Comparison of ENCODE assay signal across 15 cellular contexts in the genomic region with DNA sequence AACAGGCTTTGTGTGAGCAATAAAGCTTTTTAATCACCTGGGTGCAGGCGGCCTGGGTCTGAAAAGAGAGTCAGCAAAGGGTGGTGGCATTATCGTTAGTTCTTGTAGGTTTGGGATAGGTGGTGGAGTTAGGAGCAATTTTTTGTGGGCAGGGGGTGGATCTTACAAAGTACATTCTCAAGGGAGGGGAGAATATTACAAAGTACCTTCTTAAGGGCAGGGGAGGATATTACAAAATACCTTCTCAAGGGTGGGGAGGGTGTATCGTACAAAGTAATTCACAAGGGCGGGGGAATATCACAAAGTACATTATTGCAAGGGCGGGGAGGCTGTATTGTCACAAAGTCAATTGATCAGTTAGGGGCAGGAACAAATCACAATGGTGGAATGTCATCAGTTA. TPM values are rescaled to one million over a fixed set of nuclear protein-coding genes. Genes with fewer than 3 reads are reported as not detected.
"Had no signal": no experiment of that assay in that cellular context is flagged by ENCODE, and none has a peak within 500 bp of the region (broad histone marks: within the 10 kb centered on the region; RNA-seq: fewer than 3 reads in every experiment).

No MANE protein-coding gene starts in this region.

RNA-seq across cellular contexts. Expression of a gene that starts 10.2 kb away (rescaled TPM):
- total RNA-seq: activated B cell treated with CpG ODN at 0.5 μM for 24 hours; activated CD4-positive, alpha-beta memory T cell treated with anti-CD3 and anti-CD28 coated beads for 36 hours; activated CD4-positive, alpha-beta T cell treated with anti-CD3 and anti-CD28 coated beads for 36 hours; activated CD4-positive, alpha-beta T cell treated with anti-CD3 and anti-CD28 coated beads, Interleukin-2, amount 10 ng/mL, durations not matched to agents 24 days and 14 days; activated CD8-positive, alpha-beta T cell treated with anti-CD3 and anti-CD28 coated beads for 36 hours; T-helper 1 cell treated with Interleukin-12 subunit alpha and Interleukin-12 subunit beta and Interleukin-4 antibody, amounts not matched to agents 30 ng/mL and 1 ng/mL, for 36 hours; T-helper 17 cell; WTC11 had no signal

RNA-seq across cellular contexts. Expression of a gene that starts 21.9 kb away (rescaled TPM):
- total RNA-seq: activated B cell treated with CpG ODN at 0.5 μM for 24 hours; activated CD4-positive, alpha-beta memory T cell treated with anti-CD3 and anti-CD28 coated beads for 36 hours; activated CD4-positive, alpha-beta memory T cell treated with anti-CD3 and anti-CD28 coated beads, Interleukin-2, amount 10 ng/mL, durations not matched to agents 7 days and 5 days; activated CD4-positive, alpha-beta T cell treated with anti-CD3 and anti-CD28 coated beads for 36 hours; activated CD4-positive, alpha-beta T cell treated with anti-CD3 and anti-CD28 coated beads, Interleukin-2, amount 10 ng/mL, durations not matched to agents 24 days and 14 days; activated CD4-positive, alpha-beta T cell treated with anti-CD3 and anti-CD28 coated beads, Interleukin-2, amount 10 ng/mL, durations not matched to agents 7 days and 5 days; activated CD8-positive, alpha-beta memory T cell treated with anti-CD3 and anti-CD28 coated beads for 36 hours; activated CD8-positive, alpha-beta memory T cell treated with anti-CD3 and anti-CD28 coated beads, Interleukin-2, amount 10 ng/mL, durations not matched to agents 7 days and 5 days; activated CD8-positive, alpha-beta T cell treated with anti-CD3 and anti-CD28 coated beads for 36 hours; activated CD8-positive, alpha-beta T cell treated with anti-CD3 and anti-CD28 coated beads, Interleukin-2, amount 10 ng/mL, durations not matched to agents 7 days and 5 days; T-helper 1 cell treated with Interleukin-12 subunit alpha and Interleukin-12 subunit beta and Interleukin-4 antibody, amounts not matched to agents 30 ng/mL and 1 ng/mL, for 36 hours; T-helper 17 cell; T-helper 2 cell treated with Interferon-gamma antibody and Interleukin-4, amounts not matched to agents 100 ng/mL and 5 ng/mL, for 36 hours had no signal

RNA-seq across cellular contexts. Expression of a gene that starts 27.2 kb away (rescaled TPM):
- total RNA-seq: activated B cell treated with CpG ODN at 0.5 μM for 24 hours; activated CD4-positive, alpha-beta memory T cell treated with anti-CD3 and anti-CD28 coated beads for 36 hours; activated CD4-positive, alpha-beta memory T cell treated with anti-CD3 and anti-CD28 coated beads, Interleukin-2, amount 10 ng/mL, durations not matched to agents 7 days and 5 days; activated CD4-positive, alpha-beta T cell treated with anti-CD3 and anti-CD28 coated beads for 36 hours; activated CD4-positive, alpha-beta T cell treated with anti-CD3 and anti-CD28 coated beads, Interleukin-2, amount 10 ng/mL, durations not matched to agents 24 days and 14 days; activated CD4-positive, alpha-beta T cell treated with anti-CD3 and anti-CD28 coated beads, Interleukin-2, amount 10 ng/mL, durations not matched to agents 7 days and 5 days; activated CD8-positive, alpha-beta memory T cell treated with anti-CD3 and anti-CD28 coated beads for 36 hours; activated CD8-positive, alpha-beta memory T cell treated with anti-CD3 and anti-CD28 coated beads, Interleukin-2, amount 10 ng/mL, durations not matched to agents 7 days and 5 days; activated CD8-positive, alpha-beta T cell treated with anti-CD3 and anti-CD28 coated beads for 36 hours; activated CD8-positive, alpha-beta T cell treated with anti-CD3 and anti-CD28 coated beads, Interleukin-2, amount 10 ng/mL, durations not matched to agents 7 days and 5 days; T-cell; T-helper 1 cell treated with Interleukin-12 subunit alpha and Interleukin-12 subunit beta and Interleukin-4 antibody, amounts not matched to agents 30 ng/mL and 1 ng/mL, for 36 hours; T-helper 17 cell; T-helper 2 cell treated with Interferon-gamma antibody and Interleukin-4, amounts not matched to agents 100 ng/mL and 5 ng/mL, for 36 hours; WTC11 had no signal
